Comparison of ENCODE assay signal across 27 cellular contexts in the genomic region with DNA sequence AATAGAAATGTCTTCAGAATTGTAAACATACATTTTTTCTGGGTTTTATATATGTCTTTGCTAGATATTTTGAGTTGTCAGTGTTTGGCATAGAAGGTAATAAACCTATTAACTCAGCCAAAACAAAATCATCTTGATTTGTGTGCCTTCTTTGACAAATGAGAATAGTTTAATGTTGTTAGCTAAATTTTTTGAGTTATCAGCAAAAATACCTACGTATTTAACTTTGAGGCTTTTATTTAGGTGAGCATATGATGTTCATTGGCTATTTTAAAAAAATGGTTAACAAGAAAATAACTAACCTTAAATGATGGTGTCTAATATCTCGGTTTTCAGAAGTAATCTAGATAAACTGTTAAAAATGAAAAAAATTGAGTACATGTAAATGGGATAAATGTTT.
"Had no signal": no experiment of that assay in that cellular context is flagged by ENCODE, and none has a peak within 500 bp of the region (broad histone marks: within the 10 kb centered on the region; RNA-seq: fewer than 3 reads in every experiment).

No MANE protein-coding gene starts in this region.

- H3K27ac ChIP-seq: stomach, suprapubic skin, testis, thoracic aorta, thyroid gland, tibial artery, tibial nerve, transverse colon, upper lobe of left lung, upper lobe of right lung, uterus, vagina had no signal

- H3K36me3 ChIP-seq: stomach, suprapubic skin, thoracic aorta, thyroid gland, tibial nerve, transverse colon, upper lobe of left lung, upper lobe of right lung, uterus, vagina had no signal

- ATAC-seq: stimulated activated effector memory CD8-positive, alpha-beta T cell treated with anti-CD3 and anti-CD28 coated beads, Interleukin-12 subunit alpha, Interleukin-12 subunit beta, amount 100 ng/mL, for 72 hours; stimulated activated memory B cell treated with anti-CD40 and anti-IgM and Interleukin-4, amounts not matched to agents 10 μg/mL and 1 μg/mL and 100 μg/mL, for 72 hours; stimulated activated naive B cell treated with anti-CD40 and anti-IgM and Interleukin-4, amounts not matched to agents 10 μg/mL and 1 μg/mL and 100 μg/mL, for 72 hours; stimulated activated naive CD8-positive, alpha-beta T cell treated with anti-CD3 and anti-CD28 coated beads, Interleukin-15, amount 100 ng/mL, for 72 hours; stimulated activated naive CD8-positive, alpha-beta T cell treated with anti-CD3 and anti-CD28 coated beads, Interleukin-15, Interleukin-2, amounts not matched to agents 100 U/mL and 50 U/mL, for 24 hours; upper lobe of right lung had no signal

- DNase-seq: stimulated activated CD4-positive, alpha-beta T cell treated with anti-CD3 and anti-CD28 coated beads, Interleukin-2, amount 100 ng/mL, for 48 hours; stimulated activated CD4-positive, alpha-beta T cell treated with anti-CD3 and anti-CD28 coated beads, Interleukin-4, amount 100 ng/mL, for 1 hour; stimulated activated CD4-positive, alpha-beta T cell treated with anti-CD3 and anti-CD28 coated beads, Interleukin-4, amount 100 ng/mL, for 24 hours; stimulated activated CD4-positive, alpha-beta T cell treated with anti-CD3 and anti-CD28 coated beads, Interleukin-4, amount 100 ng/mL, for 4 hours; stimulated activated CD8-positive, alpha-beta memory T cell treated with anti-CD3 and anti-CD28 coated beads, Interleukin-4, amount 100 ng/mL, for 48 hours; stimulated activated naive B cell treated with anti-CD40 and anti-IgM and Interleukin-4, amounts not matched to agents 10 μg/mL and 1 μg/mL and 100 μg/mL, for 72 hours; stimulated activated naive CD4-positive, alpha-beta T cell; stimulated activated naive CD4-positive, alpha-beta T cell treated with Interleukin-2 at 50 U/mL for 16 hours; stimulated activated naive CD8-positive, alpha-beta T cell treated with anti-CD3 and anti-CD28 coated beads, Interleukin-15, amount 100 ng/mL, for 72 hours; stimulated activated naive CD8-positive, alpha-beta T cell treated with anti-CD3 and anti-CD28 coated beads, Interleukin-15, Interleukin-2, amounts not matched to agents 100 U/mL and 50 U/mL, for 24 hours; stomach; substantia nigra; testis; thyroid gland; tibial artery; transverse colon; trophoblast cell; upper lobe of left lung; upper lobe of right lung; uterus had no signal

- H3K27me3 ChIP-seq: stomach, suprapubic skin, testis, thyroid gland, tibial artery, tibial nerve, upper lobe of left lung, uterus, vagina had no signal

- H3K4me3 ChIP-seq: stomach, suprapubic skin, testis, thoracic aorta, thyroid gland, tibial artery, tibial nerve, transverse colon, upper lobe of left lung, upper lobe of right lung, uterus, vagina had no signal

- H3K9me3 ChIP-seq: suprapubic skin, testis, thoracic aorta, thyroid gland, transverse colon, upper lobe of right lung, uterus, vagina had no signal

- FAIRE-seq: urothelium cell line had no signal

- H3K4me1 ChIP-seq: stomach, suprapubic skin, testis, thyroid gland, tibial artery, tibial nerve, transverse colon, upper lobe of left lung, upper lobe of right lung, uterus, vagina had no signal
